Comparison of ENCODE assay signal across 1 cellular context in the genomic region with DNA sequence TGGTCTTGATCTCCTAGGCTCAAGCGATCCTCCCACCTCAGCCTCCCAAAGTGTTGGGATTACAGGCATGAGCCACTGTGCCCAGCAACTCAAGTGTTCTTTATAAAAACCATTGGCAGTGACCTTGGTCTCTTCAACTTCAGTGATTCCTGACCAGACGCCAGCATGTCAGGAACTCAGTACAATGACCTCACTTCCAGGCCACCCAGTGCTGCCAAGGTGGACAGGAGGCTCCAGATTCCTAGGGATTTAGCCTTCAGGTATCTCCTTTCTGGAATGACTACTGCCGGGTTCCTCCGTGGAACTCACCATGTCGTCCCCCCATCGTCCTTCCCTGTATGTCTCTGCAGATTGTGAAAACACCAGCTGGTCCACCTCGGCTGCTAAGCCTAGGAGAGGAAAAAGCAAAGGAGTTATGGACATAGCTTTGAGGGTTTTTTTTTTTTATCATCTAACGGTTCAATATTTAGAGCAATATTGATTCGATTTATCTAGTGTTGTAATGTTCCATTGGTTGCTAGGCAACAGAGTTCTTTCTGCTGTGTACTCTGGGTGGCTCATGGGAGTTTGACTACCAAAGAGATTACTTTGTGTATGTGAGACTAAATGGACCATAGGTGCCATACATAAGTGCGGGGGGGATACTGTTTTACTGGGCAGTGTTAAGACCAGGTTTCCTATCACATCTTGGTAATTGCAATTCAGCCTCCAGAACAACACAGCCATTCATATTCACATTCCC.
TF ChIP-seq lines count a peak whose summit lies in the region.

No MANE protein-coding gene starts in this region.

TF ChIP-seq in K562, 482 proteins besides CTCF, POLR2A, EP300 and RAD21:
- TF ChIP-seq, protein P1, sequence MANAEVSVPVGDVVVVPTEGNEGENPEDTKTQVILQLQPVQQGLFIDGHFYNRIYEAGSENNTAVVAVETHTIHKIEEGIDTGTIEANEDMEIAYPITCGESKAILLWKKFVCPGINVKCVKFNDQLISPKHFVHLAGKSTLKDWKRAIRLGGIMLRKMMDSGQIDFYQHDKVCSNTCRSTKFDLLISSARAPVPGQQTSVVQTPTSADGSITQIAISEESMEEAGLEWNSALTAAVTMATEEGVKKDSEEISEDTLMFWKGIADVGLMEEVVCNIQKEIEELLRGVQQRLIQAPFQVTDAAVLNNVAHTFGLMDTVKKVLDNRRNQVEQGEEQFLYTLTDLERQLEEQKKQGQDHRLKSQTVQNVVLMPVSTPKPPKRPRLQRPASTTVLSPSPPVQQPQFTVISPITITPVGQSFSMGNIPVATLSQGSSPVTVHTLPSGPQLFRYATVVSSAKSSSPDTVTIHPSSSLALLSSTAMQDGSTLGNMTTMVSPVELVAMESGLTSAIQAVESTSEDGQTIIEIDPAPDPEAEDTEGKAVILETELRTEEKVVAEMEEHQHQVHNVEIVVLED (CRISPR knock-in tag; IDR thresholded peaks at IDR 0.05) = no peak
- peak; percentile 77 for TF ChIP-seq RFX1 (IDR thresholded peaks at IDR 0.05)
